ENCODE assay signal across 31 cellular contexts in the genomic region with DNA sequence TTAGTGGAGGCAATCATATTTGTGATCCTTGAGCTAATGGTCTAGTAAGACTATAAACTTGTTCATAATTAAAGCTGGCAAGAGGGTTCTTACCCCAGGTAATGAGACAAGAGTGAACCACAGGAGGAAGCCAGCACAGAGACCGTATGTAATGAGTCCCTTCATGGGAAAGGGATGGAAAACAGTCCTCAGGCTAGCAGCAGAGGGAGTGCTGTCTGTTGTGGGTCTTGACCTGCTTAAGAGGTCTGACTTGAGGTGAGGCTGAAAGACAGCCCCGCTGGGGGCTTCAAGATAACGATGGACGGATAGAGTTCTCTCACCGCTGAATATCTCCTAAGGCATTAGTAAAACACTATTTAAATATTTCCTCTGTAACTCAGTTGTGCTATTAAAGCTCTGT.
"Had no signal": no experiment of that assay in that cellular context is flagged by ENCODE, and none has a peak within 500 bp of the region (broad histone marks: within the 10 kb centered on the region; RNA-seq: fewer than 3 reads in every experiment).

No MANE protein-coding gene starts in this region.

- H3K9me3 ChIP-seq: adrenal gland, body of pancreas, esophagus squamous epithelium, gastroesophageal sphincter had no signal

- H3K27me3 Mint-ChIP-seq: activated B cell treated with CpG ODN at 0.5 μM for 24 hours; activated CD8-positive, alpha-beta T cell treated with anti-CD3 and anti-CD28 coated beads for 36 hours had no signal

- H3K27ac ChIP-seq: adrenal gland, body of pancreas, epithelial cell of prostate, esophagus squamous epithelium, gastroesophageal sphincter had no signal

- H3K27ac Mint-ChIP-seq: activated B cell treated with CpG ODN at 0.5 μM for 24 hours; activated CD8-positive, alpha-beta memory T cell treated with anti-CD3 and anti-CD28 coated beads, Interleukin-2, amount 10 ng/mL, durations not matched to agents 7 days and 5 days; activated CD8-positive, alpha-beta T cell treated with anti-CD3 and anti-CD28 coated beads for 36 hours; activated naive CD4-positive, alpha-beta T cell treated with anti-CD3 and anti-CD28 coated beads for 36 hours; activated naive CD4-positive, alpha-beta T cell treated with anti-CD3 and anti-CD28 coated beads, Interleukin-2, amount 50 U/mL, for 24 hours; activated naive CD8-positive, alpha-beta T cell treated with anti-CD3 and anti-CD28 coated beads for 36 hours; activated naive CD8-positive, alpha-beta T cell treated with anti-CD3 and anti-CD28 coated beads, Interleukin-2, amount 50 U/mL, for 24 hours; activated T-helper 1 cell treated with anti-CD3 and anti-CD28 coated beads, Interleukin-12 subunit alpha, Interleukin-12 subunit beta, Interleukin-2, Interleukin-4 antibody, amounts not matched to agents 30 ng/mL and 10 ng/mL and 1 ng/mL, durations not matched to agents 14 hours and 24 hours and 36 hours; activated T-helper 2 cell treated with anti-CD3 and anti-CD28 coated beads, Interferon-gamma antibody, Interleukin-2, Interleukin-4, amounts not matched to agents 10 μg/mL and 5 μg/mL and 100 μg/mL, durations not matched to agents 14 hours and 24 hours and 36 hours had no signal

- DNase-seq: activated B cell treated with CpG ODN at 0.5 μM for 24 hours; activated CD4-positive, alpha-beta T cell treated with anti-CD3 and anti-CD28 coated beads for 48 hours; activated CD4-positive, alpha-beta T cell treated with anti-CD3 and anti-CD28 coated beads, Interleukin-2, amount 50 U/mL, for 1 hour; activated CD4-positive, alpha-beta T cell treated with anti-CD3 and anti-CD28 coated beads, Interleukin-2, amount 50 U/mL, for 48 hours; activated CD8-positive, alpha-beta memory T cell treated with anti-CD3 and anti-CD28 coated beads, Interleukin-2, amount 10 ng/mL, durations not matched to agents 7 days and 5 days; activated CD8-positive, alpha-beta memory T cell treated with anti-CD3 and anti-CD28 coated beads, Interleukin-2, amount 50 U/mL, for 4 hours; activated CD8-positive, alpha-beta T cell treated with anti-CD3 and anti-CD28 coated beads for 36 hours; activated effector memory CD4-positive, alpha-beta T cell treated with anti-CD3 and anti-CD28 coated beads, Interleukin-2, amount 50 U/mL, for 16 hours; activated naive CD4-positive, alpha-beta T cell treated with anti-CD3 and anti-CD28 coated beads for 36 hours; activated naive CD8-positive, alpha-beta T cell treated with anti-CD3 and anti-CD28 coated beads for 36 hours; activated naive CD8-positive, alpha-beta T cell treated with anti-CD3 and anti-CD28 coated beads, Interleukin-2, amount 50 U/mL, for 24 hours; activated T-cell treated with anti-CD3 and anti-CD28 coated beads, Interleukin-2, amount 50 U/mL, for 1 hour; activated T-cell treated with anti-CD3 and anti-CD28 coated beads, Interleukin-2, amount 50 U/mL, for 48 hours; adrenal gland; amygdala; aorta; body of pancreas; caudate nucleus; cortex of kidney; dermis blood vessel endothelial cell; effector CD4-positive, alpha-beta T cell; effector memory CD8-positive, alpha-beta T cell; esophagus squamous epithelium; foreskin melanocyte; T-helper 2 cell had no signal

- H3K4me1 ChIP-seq: adrenal gland, body of pancreas, esophagus squamous epithelium, gastroesophageal sphincter had no signal

- H3K4me3 Mint-ChIP-seq: activated B cell treated with CpG ODN at 0.5 μM for 24 hours; activated CD8-positive, alpha-beta memory T cell treated with anti-CD3 and anti-CD28 coated beads, Interleukin-2, amount 10 ng/mL, durations not matched to agents 7 days and 5 days; activated CD8-positive, alpha-beta T cell treated with anti-CD3 and anti-CD28 coated beads for 36 hours; activated naive CD4-positive, alpha-beta T cell treated with anti-CD3 and anti-CD28 coated beads for 36 hours; activated naive CD4-positive, alpha-beta T cell treated with anti-CD3 and anti-CD28 coated beads, Interleukin-2, amount 50 U/mL, for 24 hours; activated naive CD8-positive, alpha-beta T cell treated with anti-CD3 and anti-CD28 coated beads for 36 hours; activated naive CD8-positive, alpha-beta T cell treated with anti-CD3 and anti-CD28 coated beads, Interleukin-2, amount 50 U/mL, for 24 hours; activated T-helper 1 cell treated with anti-CD3 and anti-CD28 coated beads, Interleukin-12 subunit alpha, Interleukin-12 subunit beta, Interleukin-2, Interleukin-4 antibody, amounts not matched to agents 30 ng/mL and 10 ng/mL and 1 ng/mL, durations not matched to agents 14 hours and 24 hours and 36 hours; effector memory CD8-positive, alpha-beta T cell had no signal

- ATAC-seq: activated CD4-positive, CD25-positive, alpha-beta regulatory T cell treated with anti-CD3 and anti-CD28 coated beads, Interleukin-2, amount 50 U/mL, for 24 hours; activated CD8-positive, alpha-beta memory T cell treated with anti-CD3 and anti-CD28 coated beads, Interleukin-2, amount 10 ng/mL, durations not matched to agents 7 days and 5 days; activated CD8-positive, alpha-beta T cell treated with anti-CD3 and anti-CD28 coated beads for 36 hours; activated naive CD8-positive, alpha-beta T cell treated with anti-CD3 and anti-CD28 coated beads, Interleukin-2, amount 50 U/mL, for 24 hours; body of pancreas; effector memory CD8-positive, alpha-beta T cell; gastroesophageal sphincter had no signal

- H3K36me3 Mint-ChIP-seq: activated naive CD4-positive, alpha-beta T cell treated with anti-CD3 and anti-CD28 coated beads, Interleukin-2, amount 50 U/mL, for 24 hours had no signal

- H3K27me3 ChIP-seq: adrenal gland, body of pancreas, esophagus squamous epithelium, gastroesophageal sphincter had no signal

- H3K36me3 ChIP-seq: adrenal gland, esophagus squamous epithelium, gastroesophageal sphincter had no signal

- H3K4me1 Mint-ChIP-seq: activated naive CD4-positive, alpha-beta T cell treated with anti-CD3 and anti-CD28 coated beads, Interleukin-2, amount 50 U/mL, for 24 hours; activated naive CD8-positive, alpha-beta T cell treated with anti-CD3 and anti-CD28 coated beads, Interleukin-2, amount 50 U/mL, for 24 hours had no signal

- H3K4me3 ChIP-seq: adrenal gland, body of pancreas, esophagus squamous epithelium, gastroesophageal sphincter had no signal

- H3K9me3 Mint-ChIP-seq: activated B cell treated with CpG ODN at 0.5 μM for 24 hours; activated CD8-positive, alpha-beta T cell treated with anti-CD3 and anti-CD28 coated beads for 36 hours; activated naive CD4-positive, alpha-beta T cell treated with anti-CD3 and anti-CD28 coated beads for 36 hours; activated naive CD4-positive, alpha-beta T cell treated with anti-CD3 and anti-CD28 coated beads, Interleukin-2, amount 50 U/mL, for 24 hours; activated naive CD8-positive, alpha-beta T cell treated with anti-CD3 and anti-CD28 coated beads for 36 hours; activated naive CD8-positive, alpha-beta T cell treated with anti-CD3 and anti-CD28 coated beads, Interleukin-2, amount 50 U/mL, for 24 hours; activated T-helper 1 cell treated with anti-CD3 and anti-CD28 coated beads, Interleukin-12 subunit alpha, Interleukin-12 subunit beta, Interleukin-2, Interleukin-4 antibody, amounts not matched to agents 30 ng/mL and 10 ng/mL and 1 ng/mL, durations not matched to agents 14 hours and 24 hours and 36 hours; activated T-helper 2 cell treated with anti-CD3 and anti-CD28 coated beads, Interferon-gamma antibody, Interleukin-2, Interleukin-4, amounts not matched to agents 10 μg/mL and 5 μg/mL and 100 μg/mL, durations not matched to agents 14 hours and 24 hours and 36 hours; effector memory CD8-positive, alpha-beta T cell had no signal
